Comparison of ENCODE assay signal across 2 cellular contexts in genomic region chr16:10635367-10636021, GRCh38.
A peak's percentile ranks its signal among the peaks of the same experiment; 100 is the strongest.
TF ChIP-seq lines count a peak whose summit lies in the region.

No MANE protein-coding gene starts in this region.

TF ChIP-seq in HepG2, 621 proteins besides CTCF, POLR2A, EP300 and RAD21:
- TF ChIP-seq ATF2 (CRISPR knock-in tag; IDR thresholded peaks at IDR 0.05) = no peak
- TF ChIP-seq NFIB (CRISPR knock-in tag; IDR thresholded peaks at IDR 0.05; ENCODE audit: borderline replicate concordance) = 0 out of 2 replicates have a peak, but pooled peaks have one; percentile 20

TF ChIP-seq in GM23338, 12 proteins besides CTCF, POLR2A, EP300 and RAD21 (continued from another document):
- TF ChIP-seq NANOG (IDR thresholded peaks at IDR 0.05; ENCODE audit: borderline replicate concordance) (no peak), ETS1 (IDR thresholded peaks at IDR 0.05) (no peak), REST (IDR thresholded peaks at IDR 0.05; ENCODE audit: unreplicated experiment) (no peak), ZNF462 (CRISPR knock-in tag; IDR thresholded peaks at IDR 0.05) (no peak)
